8 cellular contexts compared by ENCODE assay signal in the genomic region with DNA sequence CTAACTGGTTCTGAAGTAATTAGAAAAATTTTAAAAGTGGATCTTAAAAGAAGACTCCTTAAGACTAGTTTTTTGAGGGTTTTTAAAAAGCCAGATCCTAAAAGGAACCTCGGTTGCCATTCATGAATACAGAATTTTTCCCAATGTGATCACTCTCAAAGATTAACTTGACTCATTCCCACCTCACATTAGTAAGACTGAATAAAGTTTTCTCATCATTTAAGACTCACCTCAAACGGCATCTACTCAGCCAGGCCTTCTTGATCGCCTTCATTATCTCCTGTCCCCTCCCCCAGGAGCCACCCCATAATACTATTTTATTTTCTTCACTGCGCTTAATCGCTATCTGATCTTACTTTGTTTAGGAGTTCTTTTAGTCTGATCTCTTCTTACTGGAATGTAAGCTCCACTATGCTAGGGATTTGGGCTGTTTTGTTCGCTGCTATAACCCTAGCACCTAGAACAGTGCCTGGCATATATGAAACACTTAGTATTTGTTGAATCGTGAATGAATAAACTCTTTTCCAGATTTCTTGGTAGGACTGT. TPM values are rescaled to one million over a fixed set of nuclear protein-coding genes. Genes with fewer than 3 reads are reported as not detected.
A peak's percentile ranks its signal among the peaks of the same experiment; 100 is the strongest.
DNase-seq lines count a peak whose midpoint lies in the region; ATAC-seq and TF ChIP-seq lines count a peak whose summit lies in the region.

No MANE protein-coding gene starts in this region.

- WGBS in heart left ventricle, 4 donors, result 74 to 81% (median 76%) methylated on average over 7 of the region's 7 CpGs

- DNase-seq in heart left ventricle (no peak), left ventricle myocardium superior (no peak), breast epithelium (ENCODE audit: low spot score in 2 of 2) (no peak), mesothelial cell of epicardium (ENCODE audit: low spot score in 2 of 2, unreplicated experiment in 2 of 2) (no peak), upper lobe of right lung (no peak), NCI-H510A (lab: John Stamatoyannopoulos, UW) (no peak), NCI-H526 (lab: John Stamatoyannopoulos, UW) (no peak)

- ATAC-seq in heart left ventricle, result no peak
- ATAC-seq in left ventricle myocardium superior, result no peak
- no peak for ATAC-seq in upper lobe of right lung
- no peak for ATAC-seq in GM21619 (IDR thresholded peaks at IDR 0.05; ENCODE audit: unreplicated experiment)

- TF ChIP-seq CTCF in heart left ventricle (IDR thresholded peaks at IDR 0.05), result no peak
- no peak for TF ChIP-seq CTCF in breast epithelium (IDR thresholded peaks at IDR 0.05)
- TF ChIP-seq CTCF in mesothelial cell of epicardium (IDR thresholded peaks at IDR 0.05; ENCODE audit: unreplicated experiment), result no peak
- no peak for TF ChIP-seq CTCF in upper lobe of right lung (IDR thresholded peaks at IDR 0.05)

- H3K4me1 ChIP-seq in heart left ventricle (peaks cover 0 to 41% (median 15%) of the 10 kb centered on the region in 12 donors), breast epithelium (no peaks in the 10 kb centered on the region), upper lobe of right lung (peaks cover 11% of the 10 kb centered on the region)

- H3K9me3 ChIP-seq in heart left ventricle, result peaks cover 0 to 3% (median 0%) of the 10 kb centered on the region in 12 donors
- no peaks in the 10 kb centered on the region for H3K9me3 ChIP-seq in breast epithelium
- H3K9me3 ChIP-seq in upper lobe of right lung, result no peaks in the 10 kb centered on the region

- H3K27ac Mint-ChIP-seq in mesothelial cell of epicardium, result no peak overlapping the region

- no peaks in the 10 kb centered on the region for H3K27me3 ChIP-seq in heart left ventricle
- H3K27me3 ChIP-seq in breast epithelium, result no peaks in the 10 kb centered on the region
- H3K27me3 ChIP-seq in upper lobe of right lung, result no peaks in the 10 kb centered on the region

- intact Hi-C loops in heart left ventricle (cut with DNase I) (loop anchor here in 7 of 10 donors (5.0 to 10.0 kb wide), 7 partner anchors 58 to 250 kb away; a partner anchor contains a TSS), left ventricle myocardium superior (cut with micrococcal nuclease) (no loop called here), breast epithelium (cut with DNase I; ENCODE audit: low total_unique reads) (no loop called here), upper lobe of right lung (cut with DNase I) (no loop called here)

- H3K27ac ChIP-seq in heart left ventricle, result peak overlapping the region in 10 of 12 donors; percentile 91 to 99 (median 94)
- peak overlapping the region; percentile 98 for H3K27ac ChIP-seq in breast epithelium
- H3K27ac ChIP-seq in upper lobe of right lung, result peak overlapping the region; percentile 95

- peak overlapping the region; percentile 78 for H3K4me3 Mint-ChIP-seq in mesothelial cell of epicardium

- no peaks in the 10 kb centered on the region for H3K36me3 Mint-ChIP-seq in mesothelial cell of epicardium

- TF ChIP-seq POLR2A in heart left ventricle (IDR thresholded peaks at IDR 0.05) (no peak), breast epithelium (IDR thresholded peaks at IDR 0.05) (no peak)

- H3K4me3 ChIP-seq in heart left ventricle, result peak overlapping the region in 10 of 12 donors; percentile 84 to 98 (median 94)
- H3K4me3 ChIP-seq in breast epithelium, result peak overlapping the region in 2 of 3 donors; percentile 85 to 97
- H3K4me3 ChIP-seq in upper lobe of right lung, result peak overlapping the region; percentile 85

- H3K36me3 ChIP-seq in heart left ventricle (no peaks in the 10 kb centered on the region), breast epithelium (no peaks in the 10 kb centered on the region), upper lobe of right lung (no peaks in the 10 kb centered on the region)

- peaks cover under 1% of the 10 kb centered on the region for H3K9me3 Mint-ChIP-seq in mesothelial cell of epicardium

- H3K27me3 Mint-ChIP-seq in mesothelial cell of epicardium (ENCODE audit: low read depth), result peaks cover 58% of the 10 kb centered on the region

- H3K4me1 Mint-ChIP-seq in mesothelial cell of epicardium, result peaks cover 20% of the 10 kb centered on the region

RNA-seq across cellular contexts. Expression of a gene that starts 55.9 kb away (rescaled TPM):
- total RNA-seq in heart left ventricle (10 to 100 TPM; 54.2 to 90.7 (median 85.6) TPM), left ventricle myocardium superior (71.4 TPM), breast epithelium (10 to 100 TPM; 36.5 to 66.9 (median 39.3) TPM), mesothelial cell of epicardium (11.4 to 13.6 TPM (median 11.6 TPM) in 3 replicates), upper lobe of right lung (49.6 TPM)
- 10 to 100 TPM; 58.2 to 86.3 TPM for polyA plus RNA-seq in heart left ventricle

Comparison
In these comparisons a context has a peak if more than half of its experiments do, and no peak if none do; other contexts are left out.
1. intact Hi-C loops: an anchor here in heart left ventricle (5.0 to 10.0 kb wide); none called in left ventricle myocardium superior, breast epithelium and upper lobe of right lung.